15 cellular contexts compared by ENCODE assay signal in the genomic region with DNA sequence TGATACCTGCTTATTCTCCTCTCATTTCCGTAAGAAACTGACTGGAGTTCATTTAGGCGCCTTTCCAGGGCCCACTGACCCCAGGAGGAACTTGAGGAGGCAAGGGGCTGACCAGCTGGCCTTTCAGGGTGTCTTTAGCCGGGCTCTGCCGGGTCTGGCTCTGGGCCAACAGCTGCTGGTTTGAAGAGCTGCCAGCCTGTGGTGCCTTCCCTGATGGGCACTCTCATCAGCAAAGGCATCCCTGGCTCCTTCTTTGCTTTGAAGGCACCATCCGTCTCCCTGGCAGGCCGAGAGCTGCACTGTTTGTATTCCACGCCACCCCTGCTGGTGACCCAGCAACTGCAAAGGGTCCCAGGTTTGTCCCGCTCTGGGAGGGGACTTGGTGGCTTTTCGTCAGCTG. TPM values are rescaled to one million over a fixed set of nuclear protein-coding genes. Genes with fewer than 3 reads are reported as not detected.
DNase-seq lines count a peak whose midpoint lies in the region; ATAC-seq and TF ChIP-seq lines count a peak whose summit lies in the region.
"Had no signal": no experiment of that assay in that cellular context is flagged by ENCODE, and none has a peak within 500 bp of the region (broad histone marks: within the 10 kb centered on the region; RNA-seq: fewer than 3 reads in every experiment).

No MANE protein-coding gene starts in this region.

- peaks cover 11% of the 10 kb centered on the region for H3K27me3 Mint-ChIP-seq in activated CD4-positive, alpha-beta T cell treated with anti-CD3 and anti-CD28 coated beads, Interleukin-2, amount 10 ng/mL, durations not matched to agents 7 days and 5 days

- H3K36me3 ChIP-seq in HEK293 (ENCODE audit: control insufficient read depth in 2 of 2, insufficient read depth in 1 of 2, low read length in 2 of 2) = no peaks in the 10 kb centered on the region
- H3K36me3 ChIP-seq in SK-N-SH (replicated peaks in 1 of 2; ENCODE audit: control insufficient read depth in 1 of 2, insufficient read depth in 2 of 2, low read length in 1 of 2) = no peaks in the 10 kb centered on the region
- H3K36me3 ChIP-seq: left lung, tibial artery had no signal

- H3K9me3 Mint-ChIP-seq in activated CD4-positive, alpha-beta T cell treated with anti-CD3 and anti-CD28 coated beads, Interleukin-2, amount 10 ng/mL, durations not matched to agents 7 days and 5 days = no peaks in the 10 kb centered on the region
- H3K9me3 Mint-ChIP-seq: CD4-positive, alpha-beta T cell had no signal

- no peak overlapping the region for H3K4me2 ChIP-seq in SK-N-SH

- no peak overlapping the region for H3K27ac ChIP-seq in HEK293 (ENCODE audit: extremely low read depth, low read depth, low read length)
- H3K27ac ChIP-seq in SK-N-SH (ENCODE audit: low read depth in 2 of 2, low read length in 1 of 2) = no peak overlapping the region
- H3K27ac ChIP-seq: left lung, tibial artery had no signal

- TF ChIP-seq RAD21 in SK-N-SH (IDR thresholded peaks at IDR 0.05; ENCODE audit: low read length) = peak; percentile 36

- H3K4me1 Mint-ChIP-seq in activated CD4-positive, alpha-beta T cell treated with anti-CD3 and anti-CD28 coated beads, Interleukin-2, amount 10 ng/mL, durations not matched to agents 7 days and 5 days = peaks cover 13% of the 10 kb centered on the region

- no peak overlapping the region for H3K9ac ChIP-seq in SK-N-SH

- no peaks in the 10 kb centered on the region for H3F3A ChIP-seq in SK-N-SH (replicated peaks; ENCODE audit: insufficient read depth)

- ATAC-seq in HG02571 (IDR thresholded peaks at IDR 0.05; ENCODE audit: unreplicated experiment) (no peak), GM19397 (IDR thresholded peaks at IDR 0.05; ENCODE audit: unreplicated experiment) (no peak)
- ATAC-seq: left lung had no signal

- CTCF ChIA-PET in HEK293 (lab: Yijun Ruan, JAX) (interaction anchor here (0.5 kb wide), 1 partner anchor 80 kb away, joined by 3 read pairs; no protein-coding TSS in a partner anchor), SK-N-SH (lab: Yijun Ruan, JAX) (interaction anchor here (0.6 to 4.5 kb wide), 7 partner anchors 9 to 111 kb away, joined by 3 to 29 read pairs (median 3); no protein-coding TSS in a partner anchor)
- CTCF ChIA-PET in activated CD4-positive, alpha-beta T cell treated with anti-CD3 and anti-CD28 coated beads, Interleukin-2, amount 10 ng/mL, durations not matched to agents 7 days and 5 days (lab: Charles Lee) = no interaction called here

- H3K4me3 ChIP-seq in HEK293 (ENCODE audit: low read depth, low read length) (no peak overlapping the region), SK-N-SH (ENCODE audit: low read depth in 2 of 2, low read length in 1 of 2) (no peak overlapping the region)
- H3K4me3 ChIP-seq: tibial artery had no signal

- no peaks in the 10 kb centered on the region for H3K9me2 ChIP-seq in SK-N-SH

- H3K4me1 ChIP-seq in HEK293 (ENCODE audit: control insufficient read depth, insufficient read depth, low read length) (peaks cover 6% of the 10 kb centered on the region), SK-N-SH (ENCODE audit: control insufficient read depth in 1 of 2, insufficient read depth in 2 of 2, low read depth in 1 of 2, low read length in 1 of 2) (peaks cover 0 to 6% of the 10 kb centered on the region in 2 experiments; a peak in 1 of 4 replicates)
- H3K4me1 ChIP-seq: left lung, tibial artery had no signal

- no peaks in the 10 kb centered on the region for H4K20me1 ChIP-seq in SK-N-SH (ENCODE audit: insufficient read depth)

- DNase-seq in C1 segment of cervical spinal cord (lab: John Stamatoyannopoulos, UW) (peak in 8 of 14 donors; percentile 4 to 35 (median 19)), SK-N-SH (peak; percentile 77), medulla oblongata (ENCODE audit: extremely low spot score) (peak; percentile 35), amniotic stem cell (lab: John Stamatoyannopoulos, UW) (no peak)
- DNase-seq in activated CD4-positive, alpha-beta T cell treated with anti-CD3 and anti-CD28 coated beads, Interleukin-2, amount 10 ng/mL, durations not matched to agents 7 days and 5 days = no peak
- DNase-seq: activated gamma-delta T cell; CD4-positive, alpha-beta T cell; left lung; NCI-H2227 treated with DMSO at 0.1 percent for 48 hours had no signal

- no peak overlapping the region for H3K27ac Mint-ChIP-seq in activated CD4-positive, alpha-beta T cell treated with anti-CD3 and anti-CD28 coated beads, Interleukin-2, amount 10 ng/mL, durations not matched to agents 7 days and 5 days
- H3K27ac Mint-ChIP-seq: CD4-positive, alpha-beta T cell had no signal

- H3K79me2 ChIP-seq in SK-N-SH (ENCODE audit: insufficient read depth) = no peaks in the 10 kb centered on the region

- no peak for TF ChIP-seq CTCF in HEK293 (tag by site-specific recombination; IDR thresholded peaks at IDR 0.05)
- TF ChIP-seq CTCF in SK-N-SH (IDR thresholded peaks at IDR 0.05) = no peak

- H3K4me3 Mint-ChIP-seq in activated CD4-positive, alpha-beta T cell treated with anti-CD3 and anti-CD28 coated beads, Interleukin-2, amount 10 ng/mL, durations not matched to agents 7 days and 5 days = no peak overlapping the region
- H3K4me3 Mint-ChIP-seq: CD4-positive, alpha-beta T cell had no signal

- H2AFZ ChIP-seq in SK-N-SH (ENCODE audit: low read depth) = no peak overlapping the region

- H3K27me3 ChIP-seq in SK-N-SH (ENCODE audit: insufficient read depth) = peaks cover 12% of the 10 kb centered on the region; the same call in 1 of the 2 replicates

- H3K36me3 Mint-ChIP-seq in activated CD4-positive, alpha-beta T cell treated with anti-CD3 and anti-CD28 coated beads, Interleukin-2, amount 10 ng/mL, durations not matched to agents 7 days and 5 days (ENCODE audit: low read depth) = no peaks in the 10 kb centered on the region

- no peak for TF ChIP-seq EP300 in SK-N-SH (IDR thresholded peaks at IDR 0.05; ENCODE audit: borderline replicate concordance in 1 of 2, low read depth in 1 of 2, low read length in 1 of 2)

- POLR2A ChIA-PET in HEK293 (lab: Yijun Ruan, JAX) (no interaction called here), SK-N-SH (lab: Yijun Ruan, JAX) (no interaction called here)
- POLR2A ChIA-PET in activated CD4-positive, alpha-beta T cell treated with anti-CD3 and anti-CD28 coated beads, Interleukin-2, amount 10 ng/mL, durations not matched to agents 7 days and 5 days (lab: Charles Lee) = no interaction called here

- 59% methylated on average over 8 of the region's 9 CpGs for WGBS in SK-N-SH (ENCODE audit: low lambda C conversion rate)

- H3K9me3 ChIP-seq in HEK293 (ENCODE audit: control insufficient read depth, insufficient read depth, low read depth, low read length) (no peaks in the 10 kb centered on the region), SK-N-SH (no peaks in the 10 kb centered on the region)
- H3K9me3 ChIP-seq: left lung, tibial artery had no signal

TF ChIP-seq in HEK293, 187 proteins besides CTCF, POLR2A, EP300 and RAD21 (continues in another document):
- no peak for TF ChIP-seq ZNF350 (tag by site-specific recombination; IDR thresholded peaks at IDR 0.05)
- TF ChIP-seq HOXC10 (CRISPR knock-in tag; IDR thresholded peaks at IDR 0.05) = no peak
- no peak for TF ChIP-seq ZNF302 (tag by site-specific recombination; IDR thresholded peaks at IDR 0.05; ENCODE audit: low read depth)
- TF ChIP-seq ZBTB48 (tag by site-specific recombination; IDR thresholded peaks at IDR 0.05) = no peak
- TF ChIP-seq ZNF791 (tag by site-specific recombination; IDR thresholded peaks at IDR 0.05) = no peak
- peak; percentile 54; the same call in 1 of the 2 replicates for TF ChIP-seq ZBTB8A (tag by site-specific recombination; IDR thresholded peaks at IDR 0.05)
- TF ChIP-seq, protein P1, sequence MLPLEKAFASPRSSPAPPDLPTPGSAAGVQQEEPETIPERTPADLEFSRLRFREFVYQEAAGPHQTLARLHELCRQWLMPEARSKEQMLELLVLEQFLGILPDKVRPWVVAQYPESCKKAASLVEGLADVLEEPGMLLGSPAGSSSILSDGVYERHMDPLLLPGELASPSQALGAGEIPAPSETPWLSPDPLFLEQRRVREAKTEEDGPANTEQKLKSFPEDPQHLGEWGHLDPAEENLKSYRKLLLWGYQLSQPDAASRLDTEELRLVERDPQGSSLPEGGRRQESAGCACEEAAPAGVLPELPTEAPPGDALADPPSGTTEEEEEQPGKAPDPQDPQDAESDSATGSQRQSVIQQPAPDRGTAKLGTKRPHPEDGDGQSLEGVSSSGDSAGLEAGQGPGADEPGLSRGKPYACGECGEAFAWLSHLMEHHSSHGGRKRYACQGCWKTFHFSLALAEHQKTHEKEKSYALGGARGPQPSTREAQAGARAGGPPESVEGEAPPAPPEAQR (tag by site-specific recombination; IDR thresholded peaks at IDR 0.05) = no peak
- TF ChIP-seq REPIN1 (tag by site-specific recombination; IDR thresholded peaks at IDR 0.05; ENCODE audit: low read depth) = no peak

TF ChIP-seq in SK-N-SH, 30 proteins besides CTCF, POLR2A, EP300 and RAD21:
- TF ChIP-seq NFIC (IDR thresholded peaks at IDR 0.05; ENCODE audit: borderline replicate concordance) = peak; percentile 44; the same call in 1 of the 2 replicates
- TF ChIP-seq, protein P2, sequence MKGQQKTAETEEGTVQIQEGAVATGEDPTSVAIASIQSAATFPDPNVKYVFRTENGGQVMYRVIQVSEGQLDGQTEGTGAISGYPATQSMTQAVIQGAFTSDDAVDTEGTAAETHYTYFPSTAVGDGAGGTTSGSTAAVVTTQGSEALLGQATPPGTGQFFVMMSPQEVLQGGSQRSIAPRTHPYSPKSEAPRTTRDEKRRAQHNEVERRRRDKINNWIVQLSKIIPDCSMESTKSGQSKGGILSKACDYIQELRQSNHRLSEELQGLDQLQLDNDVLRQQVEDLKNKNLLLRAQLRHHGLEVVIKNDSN (IDR thresholded peaks at IDR 0.05; ENCODE audit: borderline replicate concordance, low read depth) = no peak

RNA-seq across cellular contexts. Expression of gene IQSEC3, which starts 42.0 kb away (rescaled TPM):
- 0.02 and 0.08 TPM in 2 replicates for polyA plus RNA-seq in SK-N-SH (2012; rRNA removed)
- 0.04 and 0.07 TPM in 2 replicates for polyA plus RNA-seq in SK-N-SH (2012; cell fraction: cytosol; rRNA removed)
- polyA plus RNA-seq in SK-N-SH (2012; cell fraction: nucleus; rRNA removed) = 0.19 and 0.47 TPM in 2 replicates
- not detected for total RNA-seq in activated CD4-positive, alpha-beta T cell treated with anti-CD3 and anti-CD28 coated beads, Interleukin-2, amount 10 ng/mL, durations not matched to agents 7 days and 5 days
- total RNA-seq: pulmonary artery endothelial cell, SK-MEL-5 had no signal

Comparison
In these comparisons a context has a peak if more than half of its experiments do, and no peak if none do; other contexts are left out.
1. DNase-seq: peak in C1 segment of cervical spinal cord (8 of 14), SK-N-SH (single experiment) and medulla oblongata (single experiment); none in amniotic stem cell (single experiment) and activated CD4-positive, alpha-beta T cell treated with anti-CD3 and anti-CD28 coated beads, Interleukin-2, amount 10 ng/mL, durations not matched to agents 7 days and 5 days (single experiment).